In the genomic region with DNA sequence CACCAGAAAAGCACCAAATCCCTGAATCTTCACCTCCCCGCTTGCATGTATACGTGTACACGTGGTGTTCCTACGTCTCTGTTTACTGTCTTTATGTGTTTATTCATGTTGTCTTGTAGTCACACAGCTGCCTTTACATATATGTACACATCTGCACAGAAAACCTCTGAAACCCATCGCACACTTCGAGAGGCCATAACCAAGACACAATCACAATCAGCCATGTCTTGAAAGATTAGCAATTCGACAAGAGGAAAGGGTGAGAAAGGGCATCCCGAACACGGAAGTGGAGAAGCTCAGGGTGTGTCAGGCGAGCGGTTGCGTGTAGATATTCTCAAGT, we compare ENCODE assay signal across 8 cellular contexts.
A peak's percentile ranks its signal among the peaks of the same experiment; 100 is the strongest.
DNase-seq lines count a peak whose midpoint lies in the region; ATAC-seq and TF ChIP-seq lines count a peak whose summit lies in the region.

No MANE protein-coding gene starts in this region.

- H3K4me1 Mint-ChIP-seq in T-helper 1 cell treated with Interleukin-12 subunit alpha and Interleukin-12 subunit beta and Interleukin-4 antibody, amounts not matched to agents 30 μg/mL and 1 μg/mL, for 36 hours (ENCODE audit: low read depth) = peaks cover 17% of the 10 kb centered on the region
- peaks cover 12 to 13% of the 10 kb centered on the region in 2 donors for H3K4me1 Mint-ChIP-seq in stimulated activated naive B cell treated with anti-CD40 and anti-IgM and Interleukin-4, amounts not matched to agents 10 μg/mL and 1 μg/mL and 100 μg/mL, for 72 hours

- H3K9me3 Mint-ChIP-seq in T-helper 1 cell treated with Interleukin-12 subunit alpha and Interleukin-12 subunit beta and Interleukin-4 antibody, amounts not matched to agents 30 μg/mL and 1 μg/mL, for 36 hours = no peaks in the 10 kb centered on the region
- H3K9me3 Mint-ChIP-seq in stimulated activated naive B cell treated with anti-CD40 and anti-IgM and Interleukin-4, amounts not matched to agents 10 μg/mL and 1 μg/mL and 100 μg/mL, for 72 hours = no peaks in the 10 kb centered on the region

- intact Hi-C loops in esophagus squamous epithelium (cut with DNase I) = loop anchor here (5.0 kb wide), 1 partner anchor 163 kb away; no protein-coding TSS in a partner anchor

- H3K9me3 ChIP-seq in Peyer's patch (no peaks in the 10 kb centered on the region), esophagus squamous epithelium (no peaks in the 10 kb centered on the region)

- H3K27ac Mint-ChIP-seq in T-helper 1 cell treated with Interleukin-12 subunit alpha and Interleukin-12 subunit beta and Interleukin-4 antibody, amounts not matched to agents 30 μg/mL and 1 μg/mL, for 36 hours = peak overlapping the region; percentile 82
- H3K27ac Mint-ChIP-seq in stimulated activated naive B cell treated with anti-CD40 and anti-IgM and Interleukin-4, amounts not matched to agents 10 μg/mL and 1 μg/mL and 100 μg/mL, for 72 hours = no peak overlapping the region

- peak overlapping the region in 1 of 4 donors; percentile 12 for H3K4me3 ChIP-seq in Peyer's patch
- H3K4me3 ChIP-seq in esophagus squamous epithelium = peak overlapping the region in 1 of 4 donors; percentile 41

- H3K36me3 Mint-ChIP-seq in T-helper 1 cell treated with Interleukin-12 subunit alpha and Interleukin-12 subunit beta and Interleukin-4 antibody, amounts not matched to agents 30 μg/mL and 1 μg/mL, for 36 hours (ENCODE audit: low read depth) = peaks cover 8% of the 10 kb centered on the region
- no peaks in the 10 kb centered on the region for H3K36me3 Mint-ChIP-seq in stimulated activated naive B cell treated with anti-CD40 and anti-IgM and Interleukin-4, amounts not matched to agents 10 μg/mL and 1 μg/mL and 100 μg/mL, for 72 hours

- no peaks in the 10 kb centered on the region for H3K27me3 Mint-ChIP-seq in T-helper 1 cell treated with Interleukin-12 subunit alpha and Interleukin-12 subunit beta and Interleukin-4 antibody, amounts not matched to agents 30 μg/mL and 1 μg/mL, for 36 hours (ENCODE audit: low read depth)
- peaks cover 6 to 13% of the 10 kb centered on the region in 2 donors for H3K27me3 Mint-ChIP-seq in stimulated activated naive B cell treated with anti-CD40 and anti-IgM and Interleukin-4, amounts not matched to agents 10 μg/mL and 1 μg/mL and 100 μg/mL, for 72 hours

- no peak for TF ChIP-seq CTCF in Peyer's patch (IDR thresholded peaks at IDR 0.05)
- no peak for TF ChIP-seq CTCF in esophagus squamous epithelium (IDR thresholded peaks at IDR 0.05)

- DNase-seq in T-helper 1 cell = no peak
- DNase-seq in Peyer's patch = no peak
- DNase-seq in esophagus squamous epithelium (lab: John Stamatoyannopoulos, UW) = no peak
- DNase-seq in stimulated activated naive B cell treated with anti-CD40 and anti-IgM and Interleukin-4, amounts not matched to agents 10 μg/mL and 1 μg/mL and 100 μg/mL, for 72 hours = no peak
- no peak for DNase-seq in AG08395 (ENCODE audit: low spot score)
- no peak for DNase-seq in NCI-H446 treated with DMSO at 0.1 percent for 48 hours (lab: John Stamatoyannopoulos, UW)
- no peak for DNase-seq in NCI-H1092 (lab: John Stamatoyannopoulos, UW)

- H3K4me1 ChIP-seq in Peyer's patch (peaks cover 0 to 16% (median 7%) of the 10 kb centered on the region in 4 donors), esophagus squamous epithelium (peaks cover 10 to 27% (median 18%) of the 10 kb centered on the region in 3 donors)

- peak; percentile 31 to 38 for ATAC-seq in stimulated activated naive B cell treated with anti-CD40 and anti-IgM and Interleukin-4, amounts not matched to agents 10 μg/mL and 1 μg/mL and 100 μg/mL, for 72 hours (replicated peaks)

- H3K36me3 ChIP-seq in Peyer's patch (no peaks in the 10 kb centered on the region), esophagus squamous epithelium (no peaks in the 10 kb centered on the region)

- no peak for TF ChIP-seq POLR2A in Peyer's patch (IDR thresholded peaks at IDR 0.05)
- TF ChIP-seq POLR2A in esophagus squamous epithelium (IDR thresholded peaks at IDR 0.05) = no peak

- H3K27ac ChIP-seq in Peyer's patch = peak overlapping the region in 3 of 4 donors; percentile 61 to 74 (median 74)
- peak overlapping the region; percentile 76 to 89 (median 86) for H3K27ac ChIP-seq in esophagus squamous epithelium

- H3K4me3 Mint-ChIP-seq in T-helper 1 cell treated with Interleukin-12 subunit alpha and Interleukin-12 subunit beta and Interleukin-4 antibody, amounts not matched to agents 30 μg/mL and 1 μg/mL, for 36 hours = no peak overlapping the region
- no peak overlapping the region for H3K4me3 Mint-ChIP-seq in stimulated activated naive B cell treated with anti-CD40 and anti-IgM and Interleukin-4, amounts not matched to agents 10 μg/mL and 1 μg/mL and 100 μg/mL, for 72 hours

- WGBS in esophagus squamous epithelium, 2 donors = 30 to 35% methylated on average over 12 of the region's 12 CpGs

- H3K27me3 ChIP-seq in Peyer's patch (no peaks in the 10 kb centered on the region), esophagus squamous epithelium (no peaks in the 10 kb centered on the region)
